21 cellular contexts compared by ENCODE assay signal in the genomic region with DNA sequence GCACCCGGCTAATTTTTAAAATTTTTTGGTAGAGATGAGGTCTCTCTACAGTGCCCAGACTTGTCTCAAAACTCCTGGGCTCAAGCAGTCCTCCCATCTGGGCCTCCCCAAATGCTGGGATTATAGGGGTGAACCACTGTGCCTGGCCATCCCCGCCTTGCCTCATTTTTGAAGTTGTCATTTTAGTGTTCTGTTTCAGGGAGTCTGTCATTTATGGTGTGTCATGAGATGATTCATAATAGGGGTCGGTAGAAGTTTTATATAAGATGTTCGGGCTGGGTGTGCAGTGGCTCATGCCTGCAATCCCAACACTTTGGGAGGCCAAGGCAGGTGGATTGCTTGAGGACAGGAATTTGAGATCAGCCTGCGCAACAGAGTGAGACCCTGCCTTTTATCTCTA. TPM values are rescaled to one million over a fixed set of nuclear protein-coding genes. Genes with fewer than 3 reads are reported as not detected.
DNase-seq lines count a peak whose midpoint lies in the region; ATAC-seq and TF ChIP-seq lines count a peak whose summit lies in the region.
"Had no signal": no experiment of that assay in that cellular context is flagged by ENCODE, and none has a peak within 500 bp of the region (broad histone marks: within the 10 kb centered on the region; RNA-seq: fewer than 3 reads in every experiment).

No MANE protein-coding gene starts in this region.

- H3K79me2 ChIP-seq in smooth muscle cell (ENCODE audit: low read depth), result peaks cover 96% of the 10 kb centered on the region

- peaks cover 43% of the 10 kb centered on the region for H3K4me1 Mint-ChIP-seq in activated naive CD4-positive, alpha-beta T cell treated with anti-CD3 and anti-CD28 coated beads, Interleukin-2, amount 10 ng/mL, durations not matched to agents 7 days and 5 days
- peaks cover 45% of the 10 kb centered on the region for H3K4me1 Mint-ChIP-seq in activated T-helper 2 cell treated with anti-CD3 and anti-CD28 coated beads, Interferon-gamma antibody, Interleukin-2, Interleukin-4, amounts not matched to agents 10 μg/mL and 5 μg/mL and 100 μg/mL, durations not matched to agents 14 hours and 24 hours and 36 hours (ENCODE audit: low read depth)

- no peak for TF ChIP-seq CTCF in smooth muscle cell (IDR thresholded peaks at IDR 0.05; ENCODE audit: borderline replicate concordance, insufficient read depth, poor library complexity, severe bottlenecking)

- no peaks in the 10 kb centered on the region for H3K27me3 Mint-ChIP-seq in activated naive CD4-positive, alpha-beta T cell treated with anti-CD3 and anti-CD28 coated beads, Interleukin-2, amount 10 ng/mL, durations not matched to agents 7 days and 5 days
- H3K27me3 Mint-ChIP-seq in activated T-helper 2 cell treated with anti-CD3 and anti-CD28 coated beads, Interferon-gamma antibody, Interleukin-2, Interleukin-4, amounts not matched to agents 10 μg/mL and 5 μg/mL and 100 μg/mL, durations not matched to agents 14 hours and 24 hours and 36 hours (ENCODE audit: low read depth), result no peaks in the 10 kb centered on the region

- H3K9me3 ChIP-seq in smooth muscle cell (replicated peaks; ENCODE audit: low read depth), result no peaks in the 10 kb centered on the region
- H3K9me3 ChIP-seq: breast epithelium, heart right ventricle, left ventricle myocardium inferior, prostate gland, stomach, transverse colon had no signal

- peak; percentile 51 to 56 for ATAC-seq in activated naive CD4-positive, alpha-beta T cell treated with anti-CD3 and anti-CD28 coated beads, Interleukin-2, amount 50 U/mL, for 72 hours
- ATAC-seq in GM21423 (IDR thresholded peaks at IDR 0.05; ENCODE audit: unreplicated experiment), result no peak
- ATAC-seq: heart right ventricle had no signal

- no peaks in the 10 kb centered on the region for H3K9me3 Mint-ChIP-seq in activated naive CD4-positive, alpha-beta T cell treated with anti-CD3 and anti-CD28 coated beads, Interleukin-2, amount 50 U/mL, for 72 hours
- H3K9me3 Mint-ChIP-seq in activated naive CD4-positive, alpha-beta T cell treated with anti-CD3 and anti-CD28 coated beads, Interleukin-2, amount 10 ng/mL, durations not matched to agents 7 days and 5 days, result no peaks in the 10 kb centered on the region
- no peaks in the 10 kb centered on the region for H3K9me3 Mint-ChIP-seq in activated T-helper 2 cell treated with anti-CD3 and anti-CD28 coated beads, Interferon-gamma antibody, Interleukin-2, Interleukin-4, amounts not matched to agents 10 μg/mL and 5 μg/mL and 100 μg/mL, durations not matched to agents 14 hours and 24 hours and 36 hours
- H3K9me3 Mint-ChIP-seq: CD8-positive, alpha-beta memory T cell; H9 had no signal

- H3K4me3 ChIP-seq in smooth muscle cell, result no peak overlapping the region
- H3K4me3 ChIP-seq: breast epithelium, heart right ventricle, left ventricle myocardium inferior, prostate gland, stomach, transverse colon had no signal

- H3K27me3 ChIP-seq in smooth muscle cell (ENCODE audit: low read depth), result no peaks in the 10 kb centered on the region
- H3K27me3 ChIP-seq: breast epithelium, heart right ventricle, stomach, transverse colon had no signal

- H3F3A ChIP-seq in smooth muscle cell (ENCODE audit: low read depth), result peaks cover 12% of the 10 kb centered on the region

- H3K27ac Mint-ChIP-seq in activated naive CD4-positive, alpha-beta T cell treated with anti-CD3 and anti-CD28 coated beads, Interleukin-2, amount 50 U/mL, for 72 hours, result peak overlapping the region in 1 of 2 donors; percentile 48
- H3K27ac Mint-ChIP-seq in activated naive CD4-positive, alpha-beta T cell treated with anti-CD3 and anti-CD28 coated beads, Interleukin-2, amount 10 ng/mL, durations not matched to agents 7 days and 5 days, result no peak overlapping the region
- H3K27ac Mint-ChIP-seq in activated T-helper 2 cell treated with anti-CD3 and anti-CD28 coated beads, Interferon-gamma antibody, Interleukin-2, Interleukin-4, amounts not matched to agents 10 μg/mL and 5 μg/mL and 100 μg/mL, durations not matched to agents 14 hours and 24 hours and 36 hours, result peak overlapping the region; percentile 44

- WGBS in smooth muscle cell (ENCODE audit: low lambda C conversion rate), result 81% methylated on average over 5 of the region's 5 CpGs

- intact Hi-C loops in activated T-helper 2 cell treated with anti-CD3 and anti-CD28 coated beads, Interferon-gamma antibody, Interleukin-2, Interleukin-4, amounts not matched to agents 10 μg/mL and 5 μg/mL and 100 μg/mL, durations not matched to agents 14 hours and 24 hours and 36 hours (cut with micrococcal nuclease), result no loop called here

- no peak overlapping the region for H3K9ac ChIP-seq in smooth muscle cell (ENCODE audit: low read depth)

- H3K4me2 ChIP-seq in smooth muscle cell, result no peak overlapping the region

- no peaks in the 10 kb centered on the region for H3K36me3 ChIP-seq in smooth muscle cell (ENCODE audit: low read depth)
- H3K36me3 ChIP-seq: breast epithelium, left ventricle myocardium inferior, prostate gland had no signal

- H4K20me1 ChIP-seq in smooth muscle cell (ENCODE audit: low read depth), result peaks cover 95% of the 10 kb centered on the region

- H3K27ac ChIP-seq in smooth muscle cell (ENCODE audit: low read depth), result peak overlapping the region; percentile 11
- H3K27ac ChIP-seq: breast epithelium, heart right ventricle, left ventricle myocardium inferior, prostate gland, stomach, transverse colon had no signal

- CTCF ChIA-PET in activated naive CD4-positive, alpha-beta T cell treated with anti-CD3 and anti-CD28 coated beads, Interleukin-2, amount 10 ng/mL, durations not matched to agents 7 days and 5 days (lab: Charles Lee), result interaction anchor here (1.6 kb wide), 1 partner anchor 50 kb away, joined by 7 read pairs; no protein-coding TSS in a partner anchor

- H3K36me3 Mint-ChIP-seq in activated naive CD4-positive, alpha-beta T cell treated with anti-CD3 and anti-CD28 coated beads, Interleukin-2, amount 50 U/mL, for 72 hours, result peaks cover 6 to 20% of the 10 kb centered on the region in 2 donors
- H3K36me3 Mint-ChIP-seq in activated naive CD4-positive, alpha-beta T cell treated with anti-CD3 and anti-CD28 coated beads, Interleukin-2, amount 10 ng/mL, durations not matched to agents 7 days and 5 days, result peaks cover 29% of the 10 kb centered on the region
- H3K36me3 Mint-ChIP-seq in activated T-helper 2 cell treated with anti-CD3 and anti-CD28 coated beads, Interferon-gamma antibody, Interleukin-2, Interleukin-4, amounts not matched to agents 10 μg/mL and 5 μg/mL and 100 μg/mL, durations not matched to agents 14 hours and 24 hours and 36 hours (ENCODE audit: low read depth), result peaks cover 46% of the 10 kb centered on the region

- no peak overlapping the region for H3K4me3 Mint-ChIP-seq in activated naive CD4-positive, alpha-beta T cell treated with anti-CD3 and anti-CD28 coated beads, Interleukin-2, amount 10 ng/mL, durations not matched to agents 7 days and 5 days
- H3K4me3 Mint-ChIP-seq in activated T-helper 2 cell treated with anti-CD3 and anti-CD28 coated beads, Interferon-gamma antibody, Interleukin-2, Interleukin-4, amounts not matched to agents 10 μg/mL and 5 μg/mL and 100 μg/mL, durations not matched to agents 14 hours and 24 hours and 36 hours (ENCODE audit: low read depth), result no peak overlapping the region
- H3K4me3 Mint-ChIP-seq: H9 had no signal

- no peak for DNase-seq in activated naive CD4-positive, alpha-beta T cell treated with anti-CD3 and anti-CD28 coated beads, Interleukin-2, amount 50 U/mL, for 72 hours (ENCODE audit: low spot score in 2 of 2)
- no peak for DNase-seq in activated naive CD4-positive, alpha-beta T cell treated with anti-CD3 and anti-CD28 coated beads, Interleukin-2, amount 10 ng/mL, durations not matched to agents 7 days and 5 days
- DNase-seq in HT1080 (ENCODE audit: low read depth) (peak; percentile 15), smooth muscle cell (lab: John Stamatoyannopoulos, UW; ENCODE audit: unreplicated experiment) (no peak), DMS53 treated with DMSO at 0.1 percent for 48 hours (lab: John Stamatoyannopoulos, UW; ENCODE audit: unreplicated experiment) (no peak), dermis blood vessel endothelial cell (no peak)
- no peak for DNase-seq in activated T-helper 2 cell treated with anti-CD3 and anti-CD28 coated beads, Interferon-gamma antibody, Interleukin-2, Interleukin-4, amounts not matched to agents 10 μg/mL and 5 μg/mL and 100 μg/mL, durations not matched to agents 14 hours and 24 hours and 36 hours (ENCODE audit: low spot score)
- DNase-seq: CD8-positive, alpha-beta memory T cell; cortex of kidney; H9; heart right ventricle; Karpas-422; left ventricle myocardium inferior; NCI-H1092; NCI-H2081; NK-92 treated with Interleukin-12 subunit alpha and Interleukin-12 subunit beta, amount 100 ng/mL, for 24 hours; stomach; transverse colon had no signal

- H2AFZ ChIP-seq in smooth muscle cell (ENCODE audit: low read depth), result no peak overlapping the region

- peaks cover 5% of the 10 kb centered on the region for H3K4me1 ChIP-seq in smooth muscle cell (ENCODE audit: low read depth)
- H3K4me1 ChIP-seq: prostate gland had no signal

RNA-seq across cellular contexts. Expression of a gene that starts 8.5 kb away (rescaled TPM):
- total RNA-seq in activated naive CD4-positive, alpha-beta T cell treated with anti-CD3 and anti-CD28 coated beads, Interleukin-2, amount 50 U/mL, for 72 hours, result 10 to 100 TPM; 44.5 to 72.1 TPM
- 69.5 and 122 TPM in 2 replicates for total RNA-seq in HT1080 (2014; rRNA removed; shearing (Covaris generic))
- 59.2 and 73.1 TPM in 2 replicates for polyA plus RNA-seq in HT1080 (2015; cell fraction: cytosol; rRNA removed)
- 77.3 and 85.0 TPM in 2 replicates for polyA plus RNA-seq in HT1080 (2015; cell fraction: nucleus; rRNA removed)
- 94.8 and 110 TPM in 2 replicates for total RNA-seq in activated T-helper 2 cell treated with anti-CD3 and anti-CD28 coated beads, Interferon-gamma antibody, Interleukin-2, Interleukin-4, amounts not matched to agents 10 μg/mL and 5 μg/mL and 100 μg/mL, durations not matched to agents 14 hours and 24 hours and 36 hours
- total RNA-seq in smooth muscle cell, result 31.0 and 37.7 TPM in 2 replicates
- polyA plus RNA-seq in smooth muscle cell, result 68.1 and 68.7 TPM in 2 replicates
- total RNA-seq in dermis blood vessel endothelial cell, result 12.3 and 15.6 TPM in 2 replicates

RNA-seq across cellular contexts. Expression of a gene that starts 24.3 kb away (rescaled TPM):
- total RNA-seq in activated naive CD4-positive, alpha-beta T cell treated with anti-CD3 and anti-CD28 coated beads, Interleukin-2, amount 50 U/mL, for 72 hours, result 100 to 1,000 TPM; 281 to 325 TPM
- 522 and 576 TPM in 2 replicates for total RNA-seq in HT1080 (2014; rRNA removed; shearing (Covaris generic))
- polyA plus RNA-seq in HT1080 (2015; cell fraction: cytosol; rRNA removed), result 364 and 385 TPM in 2 replicates
- polyA plus RNA-seq in HT1080 (2015; cell fraction: nucleus; rRNA removed), result 227 and 246 TPM in 2 replicates
- total RNA-seq in activated T-helper 2 cell treated with anti-CD3 and anti-CD28 coated beads, Interferon-gamma antibody, Interleukin-2, Interleukin-4, amounts not matched to agents 10 μg/mL and 5 μg/mL and 100 μg/mL, durations not matched to agents 14 hours and 24 hours and 36 hours, result 359 and 360 TPM in 2 replicates
- total RNA-seq in smooth muscle cell (88.4 and 97.2 TPM in 2 replicates), dermis blood vessel endothelial cell (149 and 294 TPM in 2 replicates)
- 109 and 134 TPM in 2 replicates for polyA plus RNA-seq in smooth muscle cell

RNA-seq across cellular contexts. Expression of a gene that starts 34.9 kb away (rescaled TPM):
- total RNA-seq in activated naive CD4-positive, alpha-beta T cell treated with anti-CD3 and anti-CD28 coated beads, Interleukin-2, amount 50 U/mL, for 72 hours, result 10 to 100 TPM; 61.4 to 70.4 TPM
- total RNA-seq in HT1080 (2014; rRNA removed; shearing (Covaris generic)), result 163 and 192 TPM in 2 replicates
- polyA plus RNA-seq in HT1080 (2015; cell fraction: cytosol; rRNA removed), result 160 and 175 TPM in 2 replicates
- 94.5 and 109 TPM in 2 replicates for polyA plus RNA-seq in HT1080 (2015; cell fraction: nucleus; rRNA removed)
- total RNA-seq in activated T-helper 2 cell treated with anti-CD3 and anti-CD28 coated beads, Interferon-gamma antibody, Interleukin-2, Interleukin-4, amounts not matched to agents 10 μg/mL and 5 μg/mL and 100 μg/mL, durations not matched to agents 14 hours and 24 hours and 36 hours, result 116 and 124 TPM in 2 replicates
- total RNA-seq in smooth muscle cell, result 16.5 and 29.3 TPM in 2 replicates
- 68.6 and 79.6 TPM in 2 replicates for polyA plus RNA-seq in smooth muscle cell
- total RNA-seq in dermis blood vessel endothelial cell, result 31.0 and 34.7 TPM in 2 replicates

RNA-seq across cellular contexts. Expression of a gene that starts 40.8 kb away (rescaled TPM):
- 100 to 1,000 TPM; 186 to 215 TPM for total RNA-seq in activated naive CD4-positive, alpha-beta T cell treated with anti-CD3 and anti-CD28 coated beads, Interleukin-2, amount 50 U/mL, for 72 hours
- total RNA-seq in HT1080 (2014; rRNA removed; shearing (Covaris generic)), result 4.6 and 8.2 TPM in 2 replicates
- 5.4 and 7.3 TPM in 2 replicates for polyA plus RNA-seq in HT1080 (2015; cell fraction: cytosol; rRNA removed)
- 3.2 and 7.9 TPM in 2 replicates for polyA plus RNA-seq in HT1080 (2015; cell fraction: nucleus; rRNA removed)
- 453 and 474 TPM in 2 replicates for total RNA-seq in activated T-helper 2 cell treated with anti-CD3 and anti-CD28 coated beads, Interferon-gamma antibody, Interleukin-2, Interleukin-4, amounts not matched to agents 10 μg/mL and 5 μg/mL and 100 μg/mL, durations not matched to agents 14 hours and 24 hours and 36 hours
- 10.2 and 14.4 TPM in 2 replicates for total RNA-seq in smooth muscle cell
- polyA plus RNA-seq in smooth muscle cell, result 36.9 and 38.2 TPM in 2 replicates
- total RNA-seq in dermis blood vessel endothelial cell, result not detected in 2 replicates

RNA-seq across cellular contexts. Expression of a gene that starts 47.2 kb away (rescaled TPM):
- 10 to 100 TPM; 46.2 to 50.7 TPM for total RNA-seq in activated naive CD4-positive, alpha-beta T cell treated with anti-CD3 and anti-CD28 coated beads, Interleukin-2, amount 50 U/mL, for 72 hours
- 27.6 and 39.8 TPM in 2 replicates for total RNA-seq in HT1080 (2014; rRNA removed; shearing (Covaris generic))
- polyA plus RNA-seq in HT1080 (2015; cell fraction: cytosol; rRNA removed), result 44.0 and 45.2 TPM in 2 replicates
- 32.8 and 38.5 TPM in 2 replicates for polyA plus RNA-seq in HT1080 (2015; cell fraction: nucleus; rRNA removed)
- 52.2 and 57.4 TPM in 2 replicates for total RNA-seq in activated T-helper 2 cell treated with anti-CD3 and anti-CD28 coated beads, Interferon-gamma antibody, Interleukin-2, Interleukin-4, amounts not matched to agents 10 μg/mL and 5 μg/mL and 100 μg/mL, durations not matched to agents 14 hours and 24 hours and 36 hours
- total RNA-seq in smooth muscle cell (13.8 and 20.3 TPM in 2 replicates), dermis blood vessel endothelial cell (8.7 and 11.7 TPM in 2 replicates)
- 17.4 and 19.2 TPM in 2 replicates for polyA plus RNA-seq in smooth muscle cell
